Comparison of ENCODE assay signal across 1 cellular context in genomic region chr1:17438176-17438976, GRCh38.
A peak's percentile ranks its signal among the peaks of the same experiment; 100 is the strongest.
TF ChIP-seq lines count a peak whose summit lies in the region.

No MANE protein-coding gene starts in this region.

TF ChIP-seq in K562, 482 proteins besides CTCF, POLR2A, EP300 and RAD21 (continued from another document):
- TF ChIP-seq ZNF592 (IDR thresholded peaks at IDR 0.05) (peak; percentile 59; the same call in 1 of the 2 replicates), PPARD (CRISPR knock-in tag; IDR thresholded peaks at IDR 0.05) (no peak), ZNF143 (CRISPR knock-in tag; IDR thresholded peaks at IDR 0.05) (no peak), PHF20 (IDR thresholded peaks at IDR 0.05; ENCODE audit: partially characterized antibody) (no peak), ADNP (tag; IDR thresholded peaks at IDR 0.05) (no peak), ZBTB26 (CRISPR knock-in tag; IDR thresholded peaks at IDR 0.05) (no peak), ZNF696 (CRISPR knock-in tag; conservative IDR thresholded peaks at IDR 0.05) (no peak), HNRNPUL1 (IDR thresholded peaks at IDR 0.05; ENCODE audit: low read length) (no peak), ZNF764 (CRISPR knock-in tag; IDR thresholded peaks at IDR 0.05; ENCODE audit: low read depth) (no peak), BRCA1 (IDR thresholded peaks at IDR 0.05) (no peak), BRCA1 (CRISPR knock-in tag; IDR thresholded peaks at IDR 0.05) (no peak), THRAP3 (IDR thresholded peaks at IDR 0.05; ENCODE audit: borderline replicate concordance) (no peak), KLF6 (CRISPR knock-in tag; IDR thresholded peaks at IDR 0.05; ENCODE audit: borderline replicate concordance) (no peak), SNAPC5 (CRISPR knock-in tag; IDR thresholded peaks at IDR 0.05) (no peak), NEUROD1 (IDR thresholded peaks at IDR 0.05; ENCODE audit: borderline replicate concordance, low read depth, low read length, partially characterized antibody) (no peak), ZNF586 (CRISPR knock-in tag; conservative IDR thresholded peaks at IDR 0.05) (no peak), KLF10 (CRISPR knock-in tag; IDR thresholded peaks at IDR 0.05) (no peak), MTA3 (IDR thresholded peaks at IDR 0.05; ENCODE audit: borderline replicate concordance) (peak; percentile 79), EHMT2 (IDR thresholded peaks at IDR 0.05) (no peak), NFRKB (IDR thresholded peaks at IDR 0.05; ENCODE audit: low read depth) (no peak), TAF9B (IDR thresholded peaks at IDR 0.05; ENCODE audit: partially characterized antibody) (no peak), ZNF274 (IDR thresholded peaks at IDR 0.05; ENCODE audit: borderline replicate concordance, low read depth, low read length) (no peak), PBX2 (CRISPR knock-in tag; IDR thresholded peaks at IDR 0.05; ENCODE audit: low read depth) (no peak), PBX2 (tag; conservative IDR thresholded peaks at IDR 0.05; ENCODE audit: low read depth) (no peak), FOXK1 (CRISPR knock-in tag; IDR thresholded peaks at IDR 0.05; ENCODE audit: borderline replicate concordance) (no peak), KLF16 (IDR thresholded peaks at IDR 0.05) (no peak), HLTF (IDR thresholded peaks at IDR 0.05) (no peak), ZBTB43 (CRISPR knock-in tag; IDR thresholded peaks at IDR 0.05) (no peak), MTA2 (IDR thresholded peaks at IDR 0.05; ENCODE audit: low read depth) (no peak), U2AF2 (optimal IDR thresholded peaks at IDR 0.05; ENCODE audit: low read depth, low read length) (no peak), GTF2A2 (tag; IDR thresholded peaks at IDR 0.05) (no peak), ZNF232 (CRISPR knock-in tag; IDR thresholded peaks at IDR 0.05) (no peak), FOXK2 (conservative IDR thresholded peaks at IDR 0.05 in 1 of 2, IDR thresholded peaks at IDR 0.05 in 1 of 2; ENCODE audit: low read depth in 2 of 2) (no peak), SP2 (IDR thresholded peaks at IDR 0.05; ENCODE audit: extremely low read depth, low read depth, low read length, poor library complexity, severe bottlenecking) (no peak), SIX5 (IDR thresholded peaks at IDR 0.05; ENCODE audit: borderline replicate concordance in 1 of 2, insufficient read depth in 1 of 2, low read depth in 1 of 2, low read length in 2 of 2) (no peak), SAFB2 (IDR thresholded peaks at IDR 0.05; ENCODE audit: borderline replicate concordance, low read depth, low read length, severe bottlenecking) (no peak), MED1 (CRISPR knock-in tag; IDR thresholded peaks at IDR 0.05; ENCODE audit: borderline replicate concordance) (no peak), SIRT6 (IDR thresholded peaks at IDR 0.05; ENCODE audit: low read depth, low read length) (no peak), NFIC (IDR thresholded peaks at IDR 0.05) (0 out of 2 replicates have a peak, but pooled peaks have one; percentile 33), SAFB (IDR thresholded peaks at IDR 0.05; ENCODE audit: borderline replicate concordance, low read depth, low read length) (no peak), HMGN3 (IDR thresholded peaks at IDR 0.05; ENCODE audit: borderline replicate concordance, extremely low read depth, insufficient read length, low read depth, low read length) (peak; percentile 54), RBM15 (IDR thresholded peaks at IDR 0.05; ENCODE audit: insufficient read depth, low read length) (no peak), C11orf30 (IDR thresholded peaks at IDR 0.05; ENCODE audit: low read depth) (no peak), RFX1 (IDR thresholded peaks at IDR 0.05) (no peak), ZNF124 (CRISPR knock-in tag; IDR thresholded peaks at IDR 0.05) (no peak), ATF4 (CRISPR knock-in tag; IDR thresholded peaks at IDR 0.05) (0 out of 2 replicates have a peak, but pooled peaks have one; percentile 14)
